ENCODE assay signal across 8 cellular contexts in genomic region chr11:128553662-128554392, GRCh38. TPM values are rescaled to one million over a fixed set of nuclear protein-coding genes. Genes with fewer than 3 reads are reported as not detected.
DNase-seq lines count a peak whose midpoint lies in the region; ATAC-seq and TF ChIP-seq lines count a peak whose summit lies in the region.

No MANE protein-coding gene starts in this region.

- no peak for TF ChIP-seq EP300 in SK-N-SH (IDR thresholded peaks at IDR 0.05; ENCODE audit: borderline replicate concordance in 1 of 2, low read depth in 1 of 2, low read length in 1 of 2)
- TF ChIP-seq EP300 in tibial nerve (IDR thresholded peaks at IDR 0.05) = no peak

- no peaks in the 10 kb centered on the region for H3F3A ChIP-seq in SK-N-SH (replicated peaks; ENCODE audit: insufficient read depth)

- TF ChIP-seq POLR2A in tibial nerve (IDR thresholded peaks at IDR 0.05) = no peak

- H3K9me3 ChIP-seq in SK-N-SH = no peaks in the 10 kb centered on the region
- H3K9me3 ChIP-seq in tibial nerve = no peaks in the 10 kb centered on the region
- H3K9me3 ChIP-seq in colonic mucosa = no peaks in the 10 kb centered on the region
- no peaks in the 10 kb centered on the region for H3K9me3 ChIP-seq in effector memory CD4-positive, alpha-beta T cell (ENCODE audit: control insufficient read depth, low read length)

- no peaks in the 10 kb centered on the region for H3K9me2 ChIP-seq in SK-N-SH

- intact Hi-C loops in Right ventricle myocardium superior (cut with DNase I) = loop anchor here (10.0 kb wide), 2 partner anchors 71 to 259 kb away; no protein-coding TSS in a partner anchor
- intact Hi-C loops in Right ventricle myocardium inferior (cut with DNase I) = no loop called here
- intact Hi-C loops in head of caudate nucleus (cut with DNase I) = loop anchor here (10.0 kb wide), 1 partner anchor 49 kb away; no protein-coding TSS in a partner anchor
- intact Hi-C loops in colonic mucosa (cut with DNase I) = no loop called here

- no peak overlapping the region for H2AFZ ChIP-seq in SK-N-SH (ENCODE audit: low read depth)

- H3K27ac ChIP-seq in SK-N-SH (ENCODE audit: low read depth in 2 of 2, low read length in 1 of 2) = no peak overlapping the region
- H3K27ac ChIP-seq in tibial nerve = peak overlapping the region in 3 of 4 donors; percentile 63 to 72 (median 65)
- no peak overlapping the region for H3K27ac ChIP-seq in colonic mucosa
- no peak overlapping the region for H3K27ac ChIP-seq in effector memory CD4-positive, alpha-beta T cell (ENCODE audit: insufficient read depth, low read length, poor library complexity, severe bottlenecking)

- H3K79me2 ChIP-seq in SK-N-SH (ENCODE audit: insufficient read depth) = no peaks in the 10 kb centered on the region

- no peaks in the 10 kb centered on the region for H3K27me3 ChIP-seq in SK-N-SH (ENCODE audit: insufficient read depth)
- H3K27me3 ChIP-seq in tibial nerve = no peaks in the 10 kb centered on the region
- H3K27me3 ChIP-seq in colonic mucosa = no peaks in the 10 kb centered on the region
- H3K27me3 ChIP-seq in effector memory CD4-positive, alpha-beta T cell (replicated peaks; ENCODE audit: control insufficient read depth, insufficient read depth, low read length, poor library complexity, severe bottlenecking) = no peaks in the 10 kb centered on the region

- DNase-seq in Right ventricle myocardium superior = no peak
- no peak for DNase-seq in Right ventricle myocardium inferior (ENCODE audit: missing footprints)
- DNase-seq in SK-N-SH = no peak
- peak in 37 of 42 donors; percentile 22 to 88 (median 60) for DNase-seq in head of caudate nucleus
- DNase-seq in tibial nerve (ENCODE audit: low spot score in 2 of 2) = no peak
- DNase-seq in colonic mucosa = no peak
- no peak for DNase-seq in occipital lobe (lab: John Stamatoyannopoulos, UW)
- DNase-seq in effector memory CD4-positive, alpha-beta T cell = no peak

- POLR2A ChIA-PET in SK-N-SH (lab: Yijun Ruan, JAX) = no interaction called here

- H3K4me2 ChIP-seq in SK-N-SH = no peak overlapping the region

- no peak overlapping the region for H3K4me3 ChIP-seq in SK-N-SH (ENCODE audit: low read depth in 2 of 2, low read length in 1 of 2)
- no peak overlapping the region for H3K4me3 ChIP-seq in tibial nerve
- no peak overlapping the region for H3K4me3 ChIP-seq in colonic mucosa
- H3K4me3 ChIP-seq in effector memory CD4-positive, alpha-beta T cell (ENCODE audit: insufficient read depth, low read depth, low read length, poor library complexity, severe bottlenecking) = no peak overlapping the region

- 71% methylated on average over 10 of the region's 10 CpGs for WGBS in SK-N-SH (ENCODE audit: low lambda C conversion rate)
- WGBS in tibial nerve, 2 donors = 7 to 13% methylated on average over 10 of the region's 10 CpGs

- TF ChIP-seq RAD21 in SK-N-SH (IDR thresholded peaks at IDR 0.05; ENCODE audit: low read length) = peak; percentile 51

- TF ChIP-seq CTCF in SK-N-SH (IDR thresholded peaks at IDR 0.05) = no peak
- TF ChIP-seq CTCF in tibial nerve (IDR thresholded peaks at IDR 0.05) = peak in 1 of 5 experiments; percentile 34
- no peak for TF ChIP-seq CTCF in colonic mucosa (IDR thresholded peaks at IDR 0.05)

- no peaks in the 10 kb centered on the region; a peak in 1 of 4 replicates for H3K4me1 ChIP-seq in SK-N-SH (ENCODE audit: control insufficient read depth in 1 of 2, insufficient read depth in 2 of 2, low read depth in 1 of 2, low read length in 1 of 2)
- peaks cover 0 to 43% (median 19%) of the 10 kb centered on the region in 4 donors for H3K4me1 ChIP-seq in tibial nerve
- H3K4me1 ChIP-seq in colonic mucosa = no peaks in the 10 kb centered on the region
- peaks cover 12% of the 10 kb centered on the region for H3K4me1 ChIP-seq in effector memory CD4-positive, alpha-beta T cell (ENCODE audit: control insufficient read depth, insufficient read depth, low read length, poor library complexity, severe bottlenecking)

- H3K9ac ChIP-seq in SK-N-SH (no peak overlapping the region), colonic mucosa (ENCODE audit: low read depth in 2 of 2, low read length in 2 of 2) (no peak overlapping the region)

- ATAC-seq in Right ventricle myocardium superior (ENCODE audit: poor library complexity) (peak; percentile 42), Right ventricle myocardium inferior (no peak)

- no peaks in the 10 kb centered on the region for H4K20me1 ChIP-seq in SK-N-SH (ENCODE audit: insufficient read depth)

- H3K36me3 ChIP-seq in SK-N-SH (replicated peaks in 1 of 2; ENCODE audit: control insufficient read depth in 1 of 2, insufficient read depth in 2 of 2, low read length in 1 of 2) (no peaks in the 10 kb centered on the region), tibial nerve (no peaks in the 10 kb centered on the region), colonic mucosa (no peaks in the 10 kb centered on the region)
- no peaks in the 10 kb centered on the region for H3K36me3 ChIP-seq in effector memory CD4-positive, alpha-beta T cell (ENCODE audit: control insufficient read depth, insufficient read depth, low read length)

- CTCF ChIA-PET in SK-N-SH (lab: Yijun Ruan, JAX) = interaction anchor here (0.9 to 2.3 kb wide), 6 partner anchors 13 to 263 kb away, joined by 3 to 11 read pairs (median 4); no protein-coding TSS in a partner anchor

TF ChIP-seq in SK-N-SH, 30 proteins besides CTCF, POLR2A, EP300 and RAD21:
- TF ChIP-seq SIN3A (IDR thresholded peaks at IDR 0.05; ENCODE audit: borderline replicate concordance, low read depth, low read length) (no peak), SMC3 (IDR thresholded peaks at IDR 0.05; ENCODE audit: low read depth, low read length) (peak; percentile 26; the same call in 1 of the 2 replicates)

RNA-seq across cellular contexts. Expression of gene ETS1, which starts 33.5 kb away (rescaled TPM):
- total RNA-seq in Right ventricle myocardium superior (45.6 TPM), Right ventricle myocardium inferior (53.2 TPM), tibial nerve (10 to 100 TPM; 46.3 to 70.6 (median 57.6) TPM), colonic mucosa (10 to 100 TPM; 19.3 to 37.6 TPM), occipital lobe (14.0 TPM)
- polyA plus RNA-seq in SK-N-SH (2012; rRNA removed) = 14.5 and 17.4 TPM in 2 replicates
- polyA plus RNA-seq in SK-N-SH (2012; cell fraction: cytosol; rRNA removed) = 14.8 and 15.5 TPM in 2 replicates
- 11.9 and 17.6 TPM in 2 replicates for polyA plus RNA-seq in SK-N-SH (2012; cell fraction: nucleus; rRNA removed)

Comparison
In these comparisons a context has a peak if more than half of its experiments do, and no peak if none do; other contexts are left out.
1. intact Hi-C loops: an anchor here in Right ventricle myocardium superior (10.0 kb wide) and head of caudate nucleus (10.0 kb wide); none called in Right ventricle myocardium inferior and colonic mucosa.
2. DNase-seq: peak in head of caudate nucleus (37 of 42); none in Right ventricle myocardium superior (single experiment), Right ventricle myocardium inferior (single experiment), SK-N-SH (single experiment), tibial nerve (0 of 2), colonic mucosa (single experiment), occipital lobe (single experiment) and effector memory CD4-positive, alpha-beta T cell (0 of 3).
3. H3K27ac ChIP-seq: peak in tibial nerve (3 of 4); none in SK-N-SH (0 of 2), colonic mucosa (single experiment) and effector memory CD4-positive, alpha-beta T cell (single experiment).